ENCODE assay signal across 27 cellular contexts in genomic region chr6:128990915-128991314, GRCh38.
"Had no signal": no experiment of that assay in that cellular context is flagged by ENCODE, and none has a peak within 500 bp of the region (broad histone marks: within the 10 kb centered on the region; RNA-seq: fewer than 3 reads in every experiment).

No MANE protein-coding gene starts in this region.

- DNase-seq: stimulated activated CD4-positive, alpha-beta T cell treated with anti-CD3 and anti-CD28 coated beads, Interleukin-2, amount 100 ng/mL, for 48 hours; stimulated activated CD4-positive, alpha-beta T cell treated with anti-CD3 and anti-CD28 coated beads, Interleukin-4, amount 100 ng/mL, for 1 hour; stimulated activated CD4-positive, alpha-beta T cell treated with anti-CD3 and anti-CD28 coated beads, Interleukin-4, amount 100 ng/mL, for 24 hours; stimulated activated CD4-positive, alpha-beta T cell treated with anti-CD3 and anti-CD28 coated beads, Interleukin-4, amount 100 ng/mL, for 4 hours; stimulated activated CD8-positive, alpha-beta memory T cell treated with anti-CD3 and anti-CD28 coated beads, Interleukin-4, amount 100 ng/mL, for 48 hours; stimulated activated naive B cell treated with anti-CD40 and anti-IgM and Interleukin-4, amounts not matched to agents 10 μg/mL and 1 μg/mL and 100 μg/mL, for 72 hours; stimulated activated naive CD4-positive, alpha-beta T cell; stimulated activated naive CD4-positive, alpha-beta T cell treated with Interleukin-2 at 50 U/mL for 16 hours; stimulated activated naive CD8-positive, alpha-beta T cell treated with anti-CD3 and anti-CD28 coated beads, Interleukin-15, amount 100 ng/mL, for 72 hours; stimulated activated naive CD8-positive, alpha-beta T cell treated with anti-CD3 and anti-CD28 coated beads, Interleukin-15, Interleukin-2, amounts not matched to agents 100 U/mL and 50 U/mL, for 24 hours; stomach; substantia nigra; testis; thyroid gland; tibial artery; transverse colon; trophoblast cell; upper lobe of left lung; upper lobe of right lung; uterus had no signal

- H3K27me3 ChIP-seq: stomach, suprapubic skin, testis, thyroid gland, tibial artery, tibial nerve, transverse colon, upper lobe of left lung, upper lobe of right lung, uterus, vagina had no signal

- H3K4me3 ChIP-seq: stomach, suprapubic skin, testis, thoracic aorta, thyroid gland, tibial artery, tibial nerve, transverse colon, upper lobe of left lung, upper lobe of right lung, uterus, vagina had no signal

- H3K36me3 ChIP-seq: stomach, suprapubic skin, thoracic aorta, thyroid gland, tibial artery, transverse colon, upper lobe of left lung, upper lobe of right lung, uterus, vagina had no signal

- H3K27ac ChIP-seq: stomach, suprapubic skin, testis, thoracic aorta, thyroid gland, tibial artery, tibial nerve, transverse colon, upper lobe of left lung, upper lobe of right lung, uterus, vagina had no signal

- H3K4me1 ChIP-seq: stomach, suprapubic skin, testis, thyroid gland, tibial artery, tibial nerve, transverse colon, upper lobe of left lung, upper lobe of right lung, uterus, vagina had no signal

- FAIRE-seq: urothelium cell line had no signal

- H3K9me3 ChIP-seq: stomach, suprapubic skin, testis, thoracic aorta, thyroid gland, tibial artery, tibial nerve, transverse colon, upper lobe of left lung, upper lobe of right lung, uterus, vagina had no signal

- ATAC-seq: stimulated activated effector memory CD8-positive, alpha-beta T cell treated with anti-CD3 and anti-CD28 coated beads, Interleukin-12 subunit alpha, Interleukin-12 subunit beta, amount 100 ng/mL, for 72 hours; stimulated activated memory B cell treated with anti-CD40 and anti-IgM and Interleukin-4, amounts not matched to agents 10 μg/mL and 1 μg/mL and 100 μg/mL, for 72 hours; stimulated activated naive B cell treated with anti-CD40 and anti-IgM and Interleukin-4, amounts not matched to agents 10 μg/mL and 1 μg/mL and 100 μg/mL, for 72 hours; stimulated activated naive CD8-positive, alpha-beta T cell treated with anti-CD3 and anti-CD28 coated beads, Interleukin-15, amount 100 ng/mL, for 72 hours; stimulated activated naive CD8-positive, alpha-beta T cell treated with anti-CD3 and anti-CD28 coated beads, Interleukin-15, Interleukin-2, amounts not matched to agents 100 U/mL and 50 U/mL, for 24 hours; upper lobe of right lung had no signal
